ENCODE assay signal across 8 cellular contexts in genomic region chr12:116959845-116960514, GRCh38. TPM values are rescaled to one million over a fixed set of nuclear protein-coding genes. Genes with fewer than 3 reads are reported as not detected.
DNase-seq lines count a peak whose midpoint lies in the region; ATAC-seq lines count a peak whose summit lies in the region.

No MANE protein-coding gene starts in this region.

- no peak overlapping the region for H3K4me3 Mint-ChIP-seq in central memory CD8-positive, alpha-beta T cell

- H3K4ac ChIP-seq in mesenchymal stem cell (ENCODE audit: low read depth in 1 of 2, low read length in 2 of 2), result no peak overlapping the region

- ATAC-seq in GM18508 (IDR thresholded peaks at IDR 0.05; ENCODE audit: insufficient read depth, unreplicated experiment) (peak; percentile 92), GM21423 (IDR thresholded peaks at IDR 0.05; ENCODE audit: unreplicated experiment) (peak; percentile 96), HG03469 (IDR thresholded peaks at IDR 0.05; ENCODE audit: unreplicated experiment) (peak; percentile 96)
- peak; percentile 73 for ATAC-seq in central memory CD8-positive, alpha-beta T cell (replicated peaks; ENCODE audit: extremely low read depth, poor library complexity, severe bottlenecking)

- DNase-seq in central memory CD8-positive, alpha-beta T cell (ENCODE audit: low spot score in 2 of 2), result no peak
- DNase-seq in DMS114 treated with DMSO at 0.1 percent for 48 hours (lab: John Stamatoyannopoulos, UW; ENCODE audit: unreplicated experiment), result no peak
- DNase-seq in posterior vena cava (ENCODE audit: low spot score), result no peak
- no peak for DNase-seq in hepatic stellate cell (ENCODE audit: low spot score)
- DNase-seq in mesenchymal stem cell, result no peak

- H3K4me1 Mint-ChIP-seq in central memory CD8-positive, alpha-beta T cell, result peaks cover 42% of the 10 kb centered on the region

- H3K27ac Mint-ChIP-seq in central memory CD8-positive, alpha-beta T cell (ENCODE audit: low read depth), result no peak overlapping the region

- peaks cover 4% of the 10 kb centered on the region for H3K36me3 Mint-ChIP-seq in central memory CD8-positive, alpha-beta T cell (ENCODE audit: insufficient read depth)

- no peak overlapping the region for H3K9ac ChIP-seq in mesenchymal stem cell (ENCODE audit: low read length)

- H4K91ac ChIP-seq in mesenchymal stem cell (ENCODE audit: low read length), result no peak overlapping the region

- H3K23ac ChIP-seq in mesenchymal stem cell (ENCODE audit: low read length in 2 of 2), result no peak overlapping the region

- 87% methylated on average over 4 of the region's 5 CpGs for WGBS in mesenchymal stem cell

- H3K18ac ChIP-seq in mesenchymal stem cell (ENCODE audit: low read depth in 1 of 2, low read length in 2 of 2), result no peak overlapping the region

- H3K9me3 ChIP-seq in mesenchymal stem cell (ENCODE audit: control insufficient read depth, low read length), result no peaks in the 10 kb centered on the region

- no peak overlapping the region for H3K4me3 ChIP-seq in mesenchymal stem cell (ENCODE audit: insufficient read depth in 1 of 2, low read depth in 1 of 2, low read length in 2 of 2)

- H3K27me3 Mint-ChIP-seq in central memory CD8-positive, alpha-beta T cell, result no peaks in the 10 kb centered on the region

- no peak overlapping the region for H2BK15ac ChIP-seq in mesenchymal stem cell (ENCODE audit: low read depth, poor library complexity, severe bottlenecking)

- no peak overlapping the region for H4K8ac ChIP-seq in mesenchymal stem cell (ENCODE audit: low read length)

- no peak overlapping the region for H2AK5ac ChIP-seq in mesenchymal stem cell (ENCODE audit: low read length, severe bottlenecking)

- H2BK12ac ChIP-seq in mesenchymal stem cell (ENCODE audit: low read length in 2 of 2), result no peak overlapping the region

- H3K4me1 ChIP-seq in mesenchymal stem cell (ENCODE audit: control insufficient read depth, insufficient read depth, low read depth, low read length), result peaks cover 4% of the 10 kb centered on the region

- H2BK120ac ChIP-seq in mesenchymal stem cell (ENCODE audit: low read depth, low read length), result no peak overlapping the region

- H3K9me3 Mint-ChIP-seq in central memory CD8-positive, alpha-beta T cell, result no peaks in the 10 kb centered on the region

- no peak overlapping the region for H2AFZ ChIP-seq in mesenchymal stem cell (ENCODE audit: low read depth, low read length)

- no peak overlapping the region for H3K4me2 ChIP-seq in mesenchymal stem cell (ENCODE audit: low read length, poor library complexity, severe bottlenecking)

- intact Hi-C loops in posterior vena cava (cut with DNase I), result no loop called here

- peaks cover 15 to 41% of the 10 kb centered on the region in 2 experiments for H3K36me3 ChIP-seq in mesenchymal stem cell (ENCODE audit: control insufficient read depth in 1 of 2, insufficient read depth in 2 of 2, low read depth in 1 of 2, low read length in 2 of 2)

- no peaks in the 10 kb centered on the region for H3K27me3 ChIP-seq in mesenchymal stem cell (ENCODE audit: control insufficient read depth in 1 of 2, insufficient read depth in 1 of 2, low read length in 2 of 2)

- no peak overlapping the region for H3K14ac ChIP-seq in mesenchymal stem cell (ENCODE audit: low read length in 2 of 2)

- H2BK5ac ChIP-seq in mesenchymal stem cell (ENCODE audit: low read depth, low read length, poor library complexity, severe bottlenecking), result no peak overlapping the region

- peaks cover 41% of the 10 kb centered on the region for H3K79me1 ChIP-seq in mesenchymal stem cell (replicated peaks; ENCODE audit: low read length, poor library complexity, severe bottlenecking)

- H3K27ac ChIP-seq in mesenchymal stem cell (ENCODE audit: low read length, poor library complexity, severe bottlenecking), result no peak overlapping the region

RNA-seq across cellular contexts. Expression of gene FBXW8, which starts 49.2 kb away (rescaled TPM):
- total RNA-seq in posterior vena cava, result 10 to 100 TPM; 13.3 to 14.7 TPM
- polyA plus RNA-seq in mesenchymal stem cell (2013, experiment 1 of 2), result 13.0 TPM
- 13.5 TPM for polyA plus RNA-seq in mesenchymal stem cell (2013, experiment 2 of 2)
